ENCODE assay signal across 11 cellular contexts in genomic region chr1:46643368-46643775, GRCh38. TPM values are rescaled to one million over a fixed set of nuclear protein-coding genes. Genes with fewer than 3 reads are reported as not detected.
DNase-seq lines count a peak whose midpoint lies in the region; ATAC-seq and TF ChIP-seq lines count a peak whose summit lies in the region.
"Had no signal": no experiment of that assay in that cellular context is flagged by ENCODE, and none has a peak within 500 bp of the region (broad histone marks: within the 10 kb centered on the region; RNA-seq: fewer than 3 reads in every experiment).

No MANE protein-coding gene starts in this region.

- no peaks in the 10 kb centered on the region for H3K9me3 ChIP-seq in right cardiac atrium (ENCODE audit: control insufficient read depth, low read length)
- H3K9me3 ChIP-seq: psoas muscle had no signal

- peak overlapping the region; percentile 72 for H3K27ac ChIP-seq in right cardiac atrium (ENCODE audit: low read length)
- H3K27ac ChIP-seq: psoas muscle had no signal

- CTCF ChIA-PET in activated CD4-positive, alpha-beta T cell treated with anti-CD3 and anti-CD28 coated beads for 36 hours (lab: Charles Lee) = no interaction called here

- H3K4me3 ChIP-seq in right cardiac atrium (ENCODE audit: low read length) = no peak overlapping the region
- H3K4me3 ChIP-seq: psoas muscle had no signal

- peaks cover 3% of the 10 kb centered on the region for H3K4me1 ChIP-seq in right cardiac atrium (ENCODE audit: control insufficient read depth, insufficient read depth, low read length)
- H3K4me1 ChIP-seq: psoas muscle had no signal

- H3K4me3 Mint-ChIP-seq in activated CD4-positive, alpha-beta T cell treated with anti-CD3 and anti-CD28 coated beads for 36 hours = no peak overlapping the region

- in situ Hi-C loops in ACHN (cut with HindIII; ENCODE audit: low pct_ligation_motif_present, low pct_unique_long_range_greater_than_20kb, low sequenced_read_pairs) = no loop called here

- H3K4me1 Mint-ChIP-seq in activated CD4-positive, alpha-beta T cell treated with anti-CD3 and anti-CD28 coated beads for 36 hours = peaks cover 10% of the 10 kb centered on the region

- no peaks in the 10 kb centered on the region for H3K9me3 Mint-ChIP-seq in activated CD4-positive, alpha-beta T cell treated with anti-CD3 and anti-CD28 coated beads for 36 hours (ENCODE audit: low read depth)
- H3K9me3 Mint-ChIP-seq in activated naive CD4-positive, alpha-beta T cell treated with anti-CD3 and anti-CD28 coated beads, Interleukin-2, amount 50 U/mL, for 72 hours = peaks cover 0 to 7% of the 10 kb centered on the region in 2 donors

- DNase-seq in ACHN (peak; percentile 88), LoVo (ENCODE audit: low spot score) (peak; percentile 49), right cardiac atrium (no peak)
- DNase-seq in stimulated activated CD4-positive, alpha-beta T cell treated with anti-CD3 and anti-CD28 coated beads, Interleukin-4, amount 100 ng/mL, for 4 hours = no peak
- DNase-seq in activated CD4-positive, alpha-beta T cell treated with anti-CD3 and anti-CD28 coated beads for 36 hours = no peak
- no peak for DNase-seq in activated naive CD4-positive, alpha-beta T cell treated with anti-CD3 and anti-CD28 coated beads, Interleukin-2, amount 50 U/mL, for 72 hours (ENCODE audit: low spot score in 2 of 2)
- DNase-seq: activated T-cell treated with anti-CD3 and anti-CD28 coated beads, Interleukin-2, amount 50 U/mL, for 1 hour; DND-41; psoas muscle had no signal

- H3K27me3 Mint-ChIP-seq in activated CD4-positive, alpha-beta T cell treated with anti-CD3 and anti-CD28 coated beads for 36 hours = no peaks in the 10 kb centered on the region

- no peak overlapping the region for H3K27ac Mint-ChIP-seq in activated CD4-positive, alpha-beta T cell treated with anti-CD3 and anti-CD28 coated beads for 36 hours
- no peak overlapping the region for H3K27ac Mint-ChIP-seq in activated naive CD4-positive, alpha-beta T cell treated with anti-CD3 and anti-CD28 coated beads, Interleukin-2, amount 50 U/mL, for 72 hours

- ATAC-seq in SK-N-SH treated with all-trans-retinoic acid at 6 μM for 48 hours = peak; percentile 99
- peak; percentile 62 to 63 for ATAC-seq in right cardiac atrium
- no peak for ATAC-seq in GM18519 (IDR thresholded peaks at IDR 0.05; ENCODE audit: low FRiP score, unreplicated experiment)
- no peak for ATAC-seq in activated CD4-positive, alpha-beta T cell treated with anti-CD3 and anti-CD28 coated beads for 36 hours
- no peak for ATAC-seq in activated naive CD4-positive, alpha-beta T cell treated with anti-CD3 and anti-CD28 coated beads, Interleukin-2, amount 50 U/mL, for 72 hours

- POLR2A ChIA-PET in activated CD4-positive, alpha-beta T cell treated with anti-CD3 and anti-CD28 coated beads for 36 hours (lab: Charles Lee) = no interaction called here

- H3K27me3 ChIP-seq in right cardiac atrium (ENCODE audit: control insufficient read depth, insufficient read depth) = no peaks in the 10 kb centered on the region

- H3K36me3 Mint-ChIP-seq in activated CD4-positive, alpha-beta T cell treated with anti-CD3 and anti-CD28 coated beads for 36 hours (ENCODE audit: low read depth) = peaks cover 20% of the 10 kb centered on the region
- peaks cover 0 to 24% of the 10 kb centered on the region in 2 donors for H3K36me3 Mint-ChIP-seq in activated naive CD4-positive, alpha-beta T cell treated with anti-CD3 and anti-CD28 coated beads, Interleukin-2, amount 50 U/mL, for 72 hours

- intact Hi-C loops in right cardiac atrium (cut with DNase I) = no loop called here
- intact Hi-C loops in activated CD4-positive, alpha-beta T cell treated with anti-CD3 and anti-CD28 coated beads for 36 hours (cut with DNase I, micrococcal nuclease) = no loop called here

TF ChIP-seq in SK-N-SH treated with all-trans-retinoic acid at 6 μM for 48 hours, 23 proteins besides CTCF, POLR2A, EP300 and RAD21:
- TF ChIP-seq ISL1 (CRISPR knock-in tag; IDR thresholded peaks at IDR 0.05) (no peak), SNAI2 (CRISPR knock-in tag; IDR thresholded peaks at IDR 0.05) (no peak), ZFP3 (CRISPR knock-in tag; IDR thresholded peaks at IDR 0.05) (no peak), TOX (CRISPR knock-in tag; IDR thresholded peaks at IDR 0.05; ENCODE audit: borderline replicate concordance) (no peak), POU6F1 (CRISPR knock-in tag; IDR thresholded peaks at IDR 0.05; ENCODE audit: borderline replicate concordance, low read depth) (no peak), ZNF70 (CRISPR knock-in tag; IDR thresholded peaks at IDR 0.05) (no peak), ZFP30 (CRISPR knock-in tag; IDR thresholded peaks at IDR 0.05) (no peak), TCF4 (CRISPR knock-in tag; IDR thresholded peaks at IDR 0.05; ENCODE audit: borderline replicate concordance) (no peak), CREB5 (CRISPR knock-in tag; IDR thresholded peaks at IDR 0.05; ENCODE audit: low read depth) (no peak)

RNA-seq across cellular contexts. Expression of gene ATPAF1, which starts 24.8 kb away (rescaled TPM):
- 100 to 1,000 TPM; 144 to 181 (median 166) TPM for total RNA-seq in right cardiac atrium
- 218 TPM for polyA plus RNA-seq in right cardiac atrium
- 10 to 100 TPM; 46.1 to 48.5 TPM for total RNA-seq in activated CD4-positive, alpha-beta T cell treated with anti-CD3 and anti-CD28 coated beads for 36 hours
- total RNA-seq in activated naive CD4-positive, alpha-beta T cell treated with anti-CD3 and anti-CD28 coated beads, Interleukin-2, amount 50 U/mL, for 72 hours = 10 to 100 TPM; 36.2 to 50.2 TPM

RNA-seq across cellular contexts. Expression of gene MOB3C, which starts 26.8 kb away (rescaled TPM):
- total RNA-seq in right cardiac atrium = 10 to 100 TPM; 14.1 to 20.9 (median 16.5) TPM
- 10.3 TPM for polyA plus RNA-seq in right cardiac atrium
- total RNA-seq in activated CD4-positive, alpha-beta T cell treated with anti-CD3 and anti-CD28 coated beads for 36 hours = 1 to 10 TPM; 8.5 to 8.9 TPM
- total RNA-seq in activated naive CD4-positive, alpha-beta T cell treated with anti-CD3 and anti-CD28 coated beads, Interleukin-2, amount 50 U/mL, for 72 hours = 10 to 100 TPM; 11.1 to 12.8 TPM

RNA-seq across cellular contexts. Expression of gene TEX38, which starts 28.3 kb away (rescaled TPM):
- not detected for total RNA-seq in right cardiac atrium
- 0.14 TPM for polyA plus RNA-seq in right cardiac atrium
- under 1 TPM in 1 of 2 experiments, not detected in 1; 0.18 TPM for total RNA-seq in activated CD4-positive, alpha-beta T cell treated with anti-CD3 and anti-CD28 coated beads for 36 hours
- under 1 TPM in 1 of 2 donors, not detected in 1; 0.55 TPM for total RNA-seq in activated naive CD4-positive, alpha-beta T cell treated with anti-CD3 and anti-CD28 coated beads, Interleukin-2, amount 50 U/mL, for 72 hours
- total RNA-seq: psoas muscle had no signal

RNA-seq across cellular contexts. Expression of gene MKNK1, which starts 39.3 kb away (rescaled TPM):
- total RNA-seq in right cardiac atrium = 10 to 100 TPM; 40.2 to 46.9 (median 43.4) TPM
- polyA plus RNA-seq in right cardiac atrium = 27.8 TPM
- total RNA-seq in activated CD4-positive, alpha-beta T cell treated with anti-CD3 and anti-CD28 coated beads for 36 hours = 10 to 100 TPM; 27.8 to 31.0 TPM
- total RNA-seq in activated naive CD4-positive, alpha-beta T cell treated with anti-CD3 and anti-CD28 coated beads, Interleukin-2, amount 50 U/mL, for 72 hours = 10 to 100 TPM; 37.3 to 48.7 TPM

Comparison
In these comparisons a context has a peak if more than half of its experiments do, and no peak if none do; other contexts are left out.
1. DNase-seq: peak in ACHN (single experiment) and LoVo (single experiment); none in right cardiac atrium (0 of 3), stimulated activated CD4-positive, alpha-beta T cell treated with anti-CD3 and anti-CD28 coated beads, Interleukin-4, amount 100 ng/mL, for 4 hours (0 of 2), activated CD4-positive, alpha-beta T cell treated with anti-CD3 and anti-CD28 coated beads for 36 hours (single experiment) and activated naive CD4-positive, alpha-beta T cell treated with anti-CD3 and anti-CD28 coated beads, Interleukin-2, amount 50 U/mL, for 72 hours (0 of 2).
2. ATAC-seq: peak in SK-N-SH treated with all-trans-retinoic acid at 6 μM for 48 hours (single experiment) and right cardiac atrium (2 of 2); none in GM18519 (single experiment), activated CD4-positive, alpha-beta T cell treated with anti-CD3 and anti-CD28 coated beads for 36 hours (single experiment) and activated naive CD4-positive, alpha-beta T cell treated with anti-CD3 and anti-CD28 coated beads, Interleukin-2, amount 50 U/mL, for 72 hours (0 of 2).